Comparison of ENCODE assay signal across 33 cellular contexts in genomic region chr7:84811427-84811826, GRCh38.
DNase-seq lines count a peak whose midpoint lies in the region; FAIRE-seq and TF ChIP-seq lines count a peak whose summit lies in the region.
"Had no signal": no experiment of that assay in that cellular context is flagged by ENCODE, and none has a peak within 500 bp of the region (broad histone marks: within the 10 kb centered on the region; RNA-seq: fewer than 3 reads in every experiment).

No MANE protein-coding gene starts in this region.

- TF ChIP-seq CTCF in mesothelial cell of epicardium (IDR thresholded peaks at IDR 0.05; ENCODE audit: unreplicated experiment): no peak
- TF ChIP-seq CTCF in smooth muscle cell (IDR thresholded peaks at IDR 0.05; ENCODE audit: borderline replicate concordance, insufficient read depth, poor library complexity, severe bottlenecking): no peak
- no peak for TF ChIP-seq CTCF in GM20000 (IDR thresholded peaks at IDR 0.05; ENCODE audit: extremely low read depth, missing control alignments)

- H3K4me1 ChIP-seq in SJCRH30 (peaks cover 24% of the 10 kb centered on the region), smooth muscle cell (ENCODE audit: low read depth) (peaks cover 7% of the 10 kb centered on the region)
- H3K4me1 ChIP-seq: BLaER1, body of pancreas, parathyroid adenoma, thyroid gland had no signal

- H3K9ac ChIP-seq in smooth muscle cell (ENCODE audit: low read depth): no peak overlapping the region
- H3K9ac ChIP-seq: BLaER1, KMS-11, parathyroid adenoma had no signal

- peaks cover 13% of the 10 kb centered on the region for H3K9me3 Mint-ChIP-seq in mesothelial cell of epicardium

- FAIRE-seq in H54 (lab: Jason Lieb, UNC): peak; percentile 50
- FAIRE-seq: GM12891 had no signal

- no peaks in the 10 kb centered on the region for H3F3A ChIP-seq in smooth muscle cell (ENCODE audit: low read depth)

- no peak for DNase-seq in H54 (ENCODE audit: insufficient read length, low spot score)
- DNase-seq in SJCRH30: peak; percentile 87 to 97
- no peak for DNase-seq in mesothelial cell of epicardium (ENCODE audit: low spot score in 2 of 2, unreplicated experiment in 2 of 2)
- no peak for DNase-seq in smooth muscle cell (lab: John Stamatoyannopoulos, UW; ENCODE audit: unreplicated experiment)
- no peak for DNase-seq in NAMALWA (ENCODE audit: low spot score)
- no peak for DNase-seq in GM20000 (ENCODE audit: low spot score)
- DNase-seq in NCI-H2107 (lab: John Stamatoyannopoulos, UW): no peak
- DNase-seq: activated CD4-positive, alpha-beta T cell treated with anti-CD3 and anti-CD28 coated beads, Interleukin-2, amount 50 U/mL, for 4 hours; activated naive CD4-positive, alpha-beta T cell treated with Interleukin-2 at 50 U/mL for 16 hours; activated T-cell treated with anti-CD3 and anti-CD28 coated beads, Interleukin-2, amount 50 U/mL, for 72 hours; body of pancreas; cerebellar nuclear complex; DMS153; dorsolateral prefrontal cortex; H7; hippocampal formation; mucosa of descending colon; NCI-H1436 treated with DMSO at 0.1 percent for 48 hours; NCI-H446 treated with DMSO at 0.1 percent for 48 hours; NCI-H774; stomach; T-helper 17 cell; thyroid gland had no signal

- no peaks in the 10 kb centered on the region for H3K36me3 ChIP-seq in SJCRH30
- no peaks in the 10 kb centered on the region for H3K36me3 ChIP-seq in smooth muscle cell (ENCODE audit: low read depth)
- H3K36me3 ChIP-seq: BLaER1, right atrium auricular region, stomach, thyroid gland had no signal

- H3K27ac ChIP-seq in SJCRH30 (peak overlapping the region; percentile 72), smooth muscle cell (ENCODE audit: low read depth) (no peak overlapping the region)
- H3K27ac ChIP-seq: BLaER1, body of pancreas, dorsolateral prefrontal cortex, HL-60, KMS-11, parathyroid adenoma, right atrium auricular region, RWPE1, SK-N-MC, stomach, thyroid gland had no signal

- no peak for TF ChIP-seq POLR2A in H54 (IDR thresholded peaks at IDR 0.05; ENCODE audit: low read depth, low read length)

- no peaks in the 10 kb centered on the region for H3K79me2 ChIP-seq in smooth muscle cell (ENCODE audit: low read depth)
- H3K79me2 ChIP-seq: parathyroid adenoma had no signal

- H3K9me3 ChIP-seq in SJCRH30 (replicated peaks) (no peaks in the 10 kb centered on the region), smooth muscle cell (replicated peaks; ENCODE audit: low read depth) (no peaks in the 10 kb centered on the region)
- H3K9me3 ChIP-seq: BLaER1, body of pancreas, mucosa of descending colon, right atrium auricular region, stomach, thyroid gland had no signal

- H3K4me1 Mint-ChIP-seq in mesothelial cell of epicardium: peaks cover 13% of the 10 kb centered on the region
- H3K4me1 Mint-ChIP-seq: T-helper 17 cell had no signal

- peak overlapping the region; percentile 11 for H3K27ac Mint-ChIP-seq in mesothelial cell of epicardium
- H3K27ac Mint-ChIP-seq: activated T-cell treated with anti-CD3 and anti-CD28 coated beads, Interleukin-2, amount 50 U/mL, for 72 hours; T-helper 17 cell had no signal

- no peak overlapping the region for H3K4me3 ChIP-seq in SJCRH30
- no peak overlapping the region for H3K4me3 ChIP-seq in smooth muscle cell
- H3K4me3 ChIP-seq: BLaER1, body of pancreas, dorsolateral prefrontal cortex, lung, mucosa of descending colon, right atrium auricular region, SK-N-MC, stomach, thyroid gland had no signal

- no peaks in the 10 kb centered on the region for H3K27me3 Mint-ChIP-seq in mesothelial cell of epicardium (ENCODE audit: low read depth)
- H3K27me3 Mint-ChIP-seq: T-helper 17 cell had no signal

- WGBS in smooth muscle cell (ENCODE audit: low lambda C conversion rate): 71% methylated on average over 2 of the region's 2 CpGs

- no peaks in the 10 kb centered on the region for H3K27me3 ChIP-seq in SJCRH30
- H3K27me3 ChIP-seq in smooth muscle cell (ENCODE audit: low read depth): no peaks in the 10 kb centered on the region
- H3K27me3 ChIP-seq: BLaER1, body of pancreas, dorsolateral prefrontal cortex, right atrium auricular region, stomach, thyroid gland had no signal

- H3K4me2 ChIP-seq in smooth muscle cell: no peak overlapping the region
- H3K4me2 ChIP-seq: BLaER1, KMS-11 had no signal

- no peaks in the 10 kb centered on the region for H3K36me3 Mint-ChIP-seq in mesothelial cell of epicardium

- no peaks in the 10 kb centered on the region for H4K20me1 ChIP-seq in smooth muscle cell (ENCODE audit: low read depth)
- H4K20me1 ChIP-seq: BLaER1 had no signal

- H2AFZ ChIP-seq in smooth muscle cell (ENCODE audit: low read depth): peak overlapping the region; percentile 11
- H2AFZ ChIP-seq: parathyroid adenoma had no signal

- no peak overlapping the region for H3K4me3 Mint-ChIP-seq in mesothelial cell of epicardium
- H3K4me3 Mint-ChIP-seq: activated T-cell treated with anti-CD3 and anti-CD28 coated beads, Interleukin-2, amount 50 U/mL, for 72 hours; nephron; T-helper 17 cell had no signal

Comparison
In these comparisons a context has a peak if more than half of its experiments do, and no peak if none do; other contexts are left out.
1. DNase-seq: peak in SJCRH30 (2 of 2); none in H54 (single experiment), mesothelial cell of epicardium (0 of 2), smooth muscle cell (single experiment), NAMALWA (single experiment), GM20000 (single experiment) and NCI-H2107 (single experiment).